13 cellular contexts compared by ENCODE assay signal in genomic region chr14:100906420-100906819, GRCh38. TPM values are rescaled to one million over a fixed set of nuclear protein-coding genes. Genes with fewer than 3 reads are reported as not detected.
A peak's percentile ranks its signal among the peaks of the same experiment; 100 is the strongest.
DNase-seq lines count a peak whose midpoint lies in the region; ATAC-seq, FAIRE-seq and TF ChIP-seq lines count a peak whose summit lies in the region.
"Had no signal": no experiment of that assay in that cellular context is flagged by ENCODE, and none has a peak within 500 bp of the region (broad histone marks: within the 10 kb centered on the region; RNA-seq: fewer than 3 reads in every experiment).

No MANE protein-coding gene starts in this region.

- H3K79me2 ChIP-seq in DND-41 (ENCODE audit: insufficient read depth, low read length) (no peaks in the 10 kb centered on the region), SU-DHL-6 (ENCODE audit: insufficient read depth, low read length) (no peaks in the 10 kb centered on the region)

- no peaks in the 10 kb centered on the region for H3F3A ChIP-seq in SU-DHL-6 (ENCODE audit: insufficient read depth)

- intact Hi-C loops in lower lobe of right lung (cut with DNase I): no loop called here

- H3K4me1 ChIP-seq in DND-41 (ENCODE audit: insufficient read depth, low read length): no peaks in the 10 kb centered on the region
- H3K4me1 ChIP-seq in lower lobe of right lung: no peaks in the 10 kb centered on the region

- no peak overlapping the region for H3K4me3 ChIP-seq in DND-41 (ENCODE audit: low read depth in 1 of 2, low read length in 2 of 2)
- H3K4me3 ChIP-seq in SU-DHL-6 (ENCODE audit: insufficient read depth, low read length, poor library complexity, severe bottlenecking): no peak overlapping the region
- H3K4me3 ChIP-seq in lower lobe of right lung: no peak overlapping the region
- H3K4me3 ChIP-seq: right atrium auricular region had no signal

- H3K36me3 ChIP-seq in DND-41 (ENCODE audit: insufficient read depth, low read length) (no peaks in the 10 kb centered on the region), SU-DHL-6 (ENCODE audit: low read length) (no peaks in the 10 kb centered on the region), lower lobe of right lung (no peaks in the 10 kb centered on the region)
- H3K36me3 ChIP-seq: right atrium auricular region had no signal

- H4K20me1 ChIP-seq in DND-41 (ENCODE audit: insufficient read depth, low read length) (no peaks in the 10 kb centered on the region), SU-DHL-6 (ENCODE audit: low read depth, low read length) (no peaks in the 10 kb centered on the region)

- no peaks in the 10 kb centered on the region for H3K9me2 ChIP-seq in SU-DHL-6 (replicated peaks; ENCODE audit: insufficient read depth, low read length)

- no peaks in the 10 kb centered on the region for H3K9me3 ChIP-seq in DND-41 (ENCODE audit: insufficient read depth, low read length, severe bottlenecking)
- no peaks in the 10 kb centered on the region for H3K9me3 ChIP-seq in SU-DHL-6 (ENCODE audit: insufficient read depth, low read length)
- no peaks in the 10 kb centered on the region for H3K9me3 ChIP-seq in lower lobe of right lung
- H3K9me3 ChIP-seq: right atrium auricular region had no signal

- peak; percentile 64 for TF ChIP-seq CTCF in DND-41 (IDR thresholded peaks at IDR 0.05; ENCODE audit: borderline replicate concordance, extremely low read depth, low read length, poor library complexity, severe bottlenecking)
- no peak for TF ChIP-seq CTCF in GM20000 (IDR thresholded peaks at IDR 0.05; ENCODE audit: extremely low read depth, missing control alignments)
- peak; percentile 12 for TF ChIP-seq CTCF in SU-DHL-6 (IDR thresholded peaks at IDR 0.05; ENCODE audit: insufficient read depth, low read length, poor library complexity, severe bottlenecking)
- TF ChIP-seq CTCF in lower lobe of right lung (IDR thresholded peaks at IDR 0.05): no peak
- no peak for TF ChIP-seq CTCF in D721Med (IDR thresholded peaks at IDR 0.05; ENCODE audit: insufficient read depth, missing control alignments)

- H3K9ac ChIP-seq in DND-41 (ENCODE audit: low read depth, low read length) (no peak overlapping the region), SU-DHL-6 (ENCODE audit: low read length) (no peak overlapping the region)

- H3K27ac ChIP-seq in DND-41 (ENCODE audit: low read length): no peak overlapping the region
- H3K27ac ChIP-seq in SU-DHL-6 (ENCODE audit: low read depth, low read length): no peak overlapping the region
- no peak overlapping the region for H3K27ac ChIP-seq in lower lobe of right lung
- H3K27ac ChIP-seq: right atrium auricular region had no signal

- H3K4me2 ChIP-seq in DND-41 (ENCODE audit: insufficient read depth, low read length) (no peak overlapping the region), SU-DHL-6 (ENCODE audit: low read depth, low read length, poor library complexity, severe bottlenecking) (no peak overlapping the region)

- H3K27me3 ChIP-seq in DND-41 (ENCODE audit: insufficient read depth, low read length, poor library complexity): peaks cover 6% of the 10 kb centered on the region
- no peaks in the 10 kb centered on the region for H3K27me3 ChIP-seq in SU-DHL-6 (ENCODE audit: low read length)
- H3K27me3 ChIP-seq in lower lobe of right lung (ENCODE audit: low read depth): peaks cover 53% of the 10 kb centered on the region

- FAIRE-seq in D721Med (lab: Jason Lieb, UNC): no peak

- H2AFZ ChIP-seq in DND-41 (ENCODE audit: low read depth, low read length): no peak overlapping the region
- no peak overlapping the region for H2AFZ ChIP-seq in SU-DHL-6 (ENCODE audit: low read depth, low read length, severe bottlenecking)

- DNase-seq in DND-41 (no peak), GM20000 (ENCODE audit: low spot score) (peak; percentile 12), lower lobe of right lung (peak; percentile 35), HPDE6-E6E7 (ENCODE audit: extremely low spot score) (no peak), SIG-M5 treated with dmso at 0.1 percent for 504 hours (lab: John Stamatoyannopoulos, UW; ENCODE audit: unreplicated experiment) (no peak), inferior parietal cortex (ENCODE audit: extremely low spot score) (no peak), D721Med (ENCODE audit: insufficient read length, low spot score) (no peak)
- DNase-seq: amniotic stem cell, MV-4-11, substantia nigra had no signal

- ATAC-seq in DND-41 (ENCODE audit: insufficient read depth, low read depth) (peak; percentile 43; the same call in 1 of the 3 replicates), lower lobe of right lung (no peak)

RNA-seq across cellular contexts. Expression of gene RTL1, which starts 2.9 kb away (rescaled TPM):
- total RNA-seq in lower lobe of right lung: not detected
- total RNA-seq: mesenteric fat pad, right atrium auricular region had no signal

Comparison
In these comparisons a context has a peak if more than half of its experiments do, and no peak if none do; other contexts are left out.
1. DNase-seq: peak in GM20000 (single experiment) and lower lobe of right lung (single experiment); none in DND-41 (single experiment), HPDE6-E6E7 (single experiment), SIG-M5 treated with dmso at 0.1 percent for 504 hours (single experiment), inferior parietal cortex (single experiment) and D721Med (single experiment).
2. CTCF ChIP-seq: peak in DND-41 (single experiment) and SU-DHL-6 (single experiment); none in GM20000 (single experiment), lower lobe of right lung (single experiment) and D721Med (single experiment).